ENCODE assay signal across 14 cellular contexts in genomic region chr4:129240816-129241215, GRCh38.
DNase-seq lines count a peak whose midpoint lies in the region; ATAC-seq and TF ChIP-seq lines count a peak whose summit lies in the region.
"Had no signal": no experiment of that assay in that cellular context is flagged by ENCODE, and none has a peak within 500 bp of the region (broad histone marks: within the 10 kb centered on the region; RNA-seq: fewer than 3 reads in every experiment).

No MANE protein-coding gene starts in this region.

- no peaks in the 10 kb centered on the region for H3K9me2 ChIP-seq in SK-N-SH

- no peak for TF ChIP-seq RAD21 in SK-N-SH (IDR thresholded peaks at IDR 0.05; ENCODE audit: low read length)

- intact Hi-C loops in upper lobe of right lung (cut with DNase I): no loop called here

- no peak for TF ChIP-seq EP300 in SK-N-SH (IDR thresholded peaks at IDR 0.05; ENCODE audit: borderline replicate concordance in 1 of 2, low read depth in 1 of 2, low read length in 1 of 2)

- no peak overlapping the region for H3K4me2 ChIP-seq in SK-N-SH

- no peak overlapping the region for H3K9ac ChIP-seq in SK-N-SH
- no peak overlapping the region for H3K9ac ChIP-seq in subcutaneous abdominal adipose tissue (ENCODE audit: low read length in 5 of 5)

- no peak overlapping the region; the same call in 1 of the 2 replicates for H2AFZ ChIP-seq in SK-N-SH (ENCODE audit: low read depth)

- H3K79me2 ChIP-seq in SK-N-SH (ENCODE audit: insufficient read depth): no peaks in the 10 kb centered on the region

- no peaks in the 10 kb centered on the region for H3K9me3 ChIP-seq in SK-N-SH
- no peaks in the 10 kb centered on the region for H3K9me3 ChIP-seq in subcutaneous abdominal adipose tissue (ENCODE audit: control insufficient read depth in 5 of 5, low read length in 5 of 5)
- H3K9me3 ChIP-seq in upper lobe of right lung: no peaks in the 10 kb centered on the region

- POLR2A ChIA-PET in SK-N-SH (lab: Yijun Ruan, JAX): no interaction called here

- H3K27me3 ChIP-seq in SK-N-SH (ENCODE audit: insufficient read depth) (no peaks in the 10 kb centered on the region), kidney epithelial cell (ENCODE audit: control insufficient read depth, insufficient read depth, low read length) (no peaks in the 10 kb centered on the region), subcutaneous abdominal adipose tissue (ENCODE audit: control insufficient read depth in 5 of 5, insufficient read depth in 4 of 5, low read length in 5 of 5) (no peaks in the 10 kb centered on the region), upper lobe of right lung (no peaks in the 10 kb centered on the region)

- CTCF ChIA-PET in SK-N-SH (lab: Yijun Ruan, JAX): interaction anchor here (1.5 kb wide), 1 partner anchor 103 kb away, joined by 4 read pairs; no protein-coding TSS in a partner anchor

- H3K36me3 Mint-ChIP-seq in activated naive CD4-positive, alpha-beta T cell treated with anti-CD3 and anti-CD28 coated beads, Interleukin-2, amount 50 U/mL, for 72 hours: no peaks in the 10 kb centered on the region
- H3K36me3 Mint-ChIP-seq: activated naive CD4-positive, alpha-beta T cell treated with anti-CD3 and anti-CD28 coated beads, Interleukin-2, amount 50 U/mL, for 24 hours had no signal

- H3K4me1 ChIP-seq in SK-N-SH (ENCODE audit: control insufficient read depth in 1 of 2, insufficient read depth in 2 of 2, low read depth in 1 of 2, low read length in 1 of 2) (no peaks in the 10 kb centered on the region; a peak in 1 of 4 replicates), subcutaneous abdominal adipose tissue (ENCODE audit: control insufficient read depth in 5 of 5, insufficient read depth in 5 of 5, low read length in 5 of 5) (peaks cover 2 to 31% (median 23%) of the 10 kb centered on the region in 5 donors), upper lobe of right lung (no peaks in the 10 kb centered on the region)

- no peaks in the 10 kb centered on the region for H4K20me1 ChIP-seq in SK-N-SH (ENCODE audit: insufficient read depth)

- H3K27ac ChIP-seq in SK-N-SH (ENCODE audit: low read depth in 2 of 2, low read length in 1 of 2) (no peak overlapping the region), subcutaneous abdominal adipose tissue (ENCODE audit: low read depth, low read length) (peak overlapping the region; percentile 3), upper lobe of right lung (no peak overlapping the region)

- H3K27ac Mint-ChIP-seq in activated naive CD4-positive, alpha-beta T cell treated with anti-CD3 and anti-CD28 coated beads, Interleukin-2, amount 50 U/mL, for 72 hours: no peak overlapping the region
- H3K27ac Mint-ChIP-seq: activated naive CD4-positive, alpha-beta T cell treated with anti-CD3 and anti-CD28 coated beads, Interleukin-2, amount 50 U/mL, for 24 hours had no signal

- whole genome bisulfite sequencing in SK-N-SH (ENCODE audit: low lambda C conversion rate): 36% methylated on average over 1 of the region's 1 CpG

- no peaks in the 10 kb centered on the region for H3K36me3 ChIP-seq in SK-N-SH (replicated peaks in 1 of 2; ENCODE audit: control insufficient read depth in 1 of 2, insufficient read depth in 2 of 2, low read length in 1 of 2)
- no peaks in the 10 kb centered on the region for H3K36me3 ChIP-seq in kidney epithelial cell (ENCODE audit: control insufficient read depth, insufficient read depth, low read length)
- H3K36me3 ChIP-seq in subcutaneous abdominal adipose tissue (ENCODE audit: control insufficient read depth in 5 of 5, insufficient read depth in 5 of 5, low read length in 5 of 5): no peaks in the 10 kb centered on the region
- no peaks in the 10 kb centered on the region for H3K36me3 ChIP-seq in upper lobe of right lung

- H3F3A ChIP-seq in SK-N-SH (replicated peaks; ENCODE audit: insufficient read depth): no peaks in the 10 kb centered on the region

- ATAC-seq in SK-N-SH treated with all-trans-retinoic acid at 6 μM for 48 hours (peak; percentile 50; the same call in 2 of the 3 replicates), upper lobe of right lung (no peak)
- ATAC-seq in activated naive CD4-positive, alpha-beta T cell treated with anti-CD3 and anti-CD28 coated beads, Interleukin-2, amount 50 U/mL, for 72 hours: no peak

- H3K9me3 Mint-ChIP-seq in activated naive CD4-positive, alpha-beta T cell treated with anti-CD3 and anti-CD28 coated beads, Interleukin-2, amount 50 U/mL, for 72 hours: no peaks in the 10 kb centered on the region
- H3K9me3 Mint-ChIP-seq: activated naive CD4-positive, alpha-beta T cell treated with anti-CD3 and anti-CD28 coated beads, Interleukin-2, amount 50 U/mL, for 24 hours had no signal

- DNase-seq in SK-N-SH: no peak
- DNase-seq in SK-N-DZ (ENCODE audit: low spot score): peak; percentile 6
- DNase-seq in kidney epithelial cell (ENCODE audit: low read depth): peak; percentile 26
- no peak for DNase-seq in upper lobe of right lung
- DNase-seq in stimulated activated CD4-positive, alpha-beta T cell treated with anti-CD3 and anti-CD28 coated beads, Interleukin-4, amount 100 ng/mL, for 1 hour: no peak
- no peak for DNase-seq in activated naive CD4-positive, alpha-beta T cell treated with anti-CD3 and anti-CD28 coated beads, Interleukin-2, amount 50 U/mL, for 72 hours (ENCODE audit: low spot score in 2 of 2)
- DNase-seq: cerebellar nuclear complex, erythroblast, GOT3, mesendoderm, NCI-H526 treated with DMSO at 0.1 percent for 48 hours had no signal

- no peak overlapping the region for H3K4me3 ChIP-seq in SK-N-SH (ENCODE audit: low read depth in 2 of 2, low read length in 1 of 2)
- H3K4me3 ChIP-seq in kidney epithelial cell (ENCODE audit: low read depth, low read length): no peak overlapping the region
- no peak overlapping the region for H3K4me3 ChIP-seq in subcutaneous abdominal adipose tissue (ENCODE audit: low read depth in 1 of 5, low read length in 5 of 5)
- no peak overlapping the region for H3K4me3 ChIP-seq in upper lobe of right lung

- TF ChIP-seq CTCF in SK-N-SH (IDR thresholded peaks at IDR 0.05): no peak
- no peak for TF ChIP-seq CTCF in kidney epithelial cell (IDR thresholded peaks at IDR 0.05; ENCODE audit: insufficient read depth, low read length, poor library complexity, severe bottlenecking)
- TF ChIP-seq CTCF in upper lobe of right lung (IDR thresholded peaks at IDR 0.05): no peak

TF ChIP-seq in SK-N-SH treated with all-trans-retinoic acid at 6 μM for 48 hours, 23 proteins besides CTCF, POLR2A, EP300 and RAD21:
- no peak for TF ChIP-seq GLIS3 (CRISPR knock-in tag; IDR thresholded peaks at IDR 0.05)
- TF ChIP-seq RARB (CRISPR knock-in tag; IDR thresholded peaks at IDR 0.05): no peak
- no peak for TF ChIP-seq ZC3H10 (CRISPR knock-in tag; IDR thresholded peaks at IDR 0.05)
- TF ChIP-seq, protein P1, sequence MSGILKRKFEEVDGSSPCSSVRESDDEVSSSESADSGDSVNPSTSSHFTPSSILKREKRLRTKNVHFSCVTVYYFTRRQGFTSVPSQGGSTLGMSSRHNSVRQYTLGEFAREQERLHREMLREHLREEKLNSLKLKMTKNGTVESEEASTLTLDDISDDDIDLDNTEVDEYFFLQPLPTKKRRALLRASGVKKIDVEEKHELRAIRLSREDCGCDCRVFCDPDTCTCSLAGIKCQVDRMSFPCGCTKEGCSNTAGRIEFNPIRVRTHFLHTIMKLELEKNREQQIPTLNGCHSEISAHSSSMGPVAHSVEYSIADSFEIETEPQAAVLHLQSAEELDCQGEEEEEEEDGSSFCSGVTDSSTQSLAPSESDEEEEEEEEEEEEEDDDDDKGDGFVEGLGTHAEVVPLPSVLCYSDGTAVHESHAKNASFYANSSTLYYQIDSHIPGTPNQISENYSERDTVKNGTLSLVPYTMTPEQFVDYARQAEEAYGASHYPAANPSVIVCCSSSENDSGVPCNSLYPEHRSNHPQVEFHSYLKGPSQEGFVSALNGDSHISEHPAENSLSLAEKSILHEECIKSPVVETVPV (CRISPR knock-in tag; IDR thresholded peaks at IDR 0.05): no peak

TF ChIP-seq in SK-N-SH, 30 proteins besides CTCF, POLR2A, EP300 and RAD21 (continues in another document):
- TF ChIP-seq, protein P2, sequence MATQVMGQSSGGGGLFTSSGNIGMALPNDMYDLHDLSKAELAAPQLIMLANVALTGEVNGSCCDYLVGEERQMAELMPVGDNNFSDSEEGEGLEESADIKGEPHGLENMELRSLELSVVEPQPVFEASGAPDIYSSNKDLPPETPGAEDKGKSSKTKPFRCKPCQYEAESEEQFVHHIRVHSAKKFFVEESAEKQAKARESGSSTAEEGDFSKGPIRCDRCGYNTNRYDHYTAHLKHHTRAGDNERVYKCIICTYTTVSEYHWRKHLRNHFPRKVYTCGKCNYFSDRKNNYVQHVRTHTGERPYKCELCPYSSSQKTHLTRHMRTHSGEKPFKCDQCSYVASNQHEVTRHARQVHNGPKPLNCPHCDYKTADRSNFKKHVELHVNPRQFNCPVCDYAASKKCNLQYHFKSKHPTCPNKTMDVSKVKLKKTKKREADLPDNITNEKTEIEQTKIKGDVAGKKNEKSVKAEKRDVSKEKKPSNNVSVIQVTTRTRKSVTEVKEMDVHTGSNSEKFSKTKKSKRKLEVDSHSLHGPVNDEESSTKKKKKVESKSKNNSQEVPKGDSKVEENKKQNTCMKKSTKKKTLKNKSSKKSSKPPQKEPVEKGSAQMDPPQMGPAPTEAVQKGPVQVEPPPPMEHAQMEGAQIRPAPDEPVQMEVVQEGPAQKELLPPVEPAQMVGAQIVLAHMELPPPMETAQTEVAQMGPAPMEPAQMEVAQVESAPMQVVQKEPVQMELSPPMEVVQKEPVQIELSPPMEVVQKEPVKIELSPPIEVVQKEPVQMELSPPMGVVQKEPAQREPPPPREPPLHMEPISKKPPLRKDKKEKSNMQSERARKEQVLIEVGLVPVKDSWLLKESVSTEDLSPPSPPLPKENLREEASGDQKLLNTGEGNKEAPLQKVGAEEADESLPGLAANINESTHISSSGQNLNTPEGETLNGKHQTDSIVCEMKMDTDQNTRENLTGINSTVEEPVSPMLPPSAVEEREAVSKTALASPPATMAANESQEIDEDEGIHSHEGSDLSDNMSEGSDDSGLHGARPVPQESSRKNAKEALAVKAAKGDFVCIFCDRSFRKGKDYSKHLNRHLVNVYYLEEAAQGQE (IDR thresholded peaks at IDR 0.05; ENCODE audit: low read depth, low read length): no peak
- TF ChIP-seq JUND (IDR thresholded peaks at IDR 0.05): no peak
- TF ChIP-seq SIN3A (IDR thresholded peaks at IDR 0.05; ENCODE audit: borderline replicate concordance, low read depth, low read length): no peak
- no peak for TF ChIP-seq FOXM1 (IDR thresholded peaks at IDR 0.05; ENCODE audit: low read depth)
- no peak for TF ChIP-seq CHD2 (IDR thresholded peaks at IDR 0.05; ENCODE audit: low read length, partially characterized antibody)
- no peak for TF ChIP-seq TCF12 (IDR thresholded peaks at IDR 0.05)
- TF ChIP-seq, protein P3, sequence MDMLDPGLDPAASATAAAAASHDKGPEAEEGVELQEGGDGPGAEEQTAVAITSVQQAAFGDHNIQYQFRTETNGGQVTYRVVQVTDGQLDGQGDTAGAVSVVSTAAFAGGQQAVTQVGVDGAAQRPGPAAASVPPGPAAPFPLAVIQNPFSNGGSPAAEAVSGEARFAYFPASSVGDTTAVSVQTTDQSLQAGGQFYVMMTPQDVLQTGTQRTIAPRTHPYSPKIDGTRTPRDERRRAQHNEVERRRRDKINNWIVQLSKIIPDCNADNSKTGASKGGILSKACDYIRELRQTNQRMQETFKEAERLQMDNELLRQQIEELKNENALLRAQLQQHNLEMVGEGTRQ (IDR thresholded peaks at IDR 0.05; ENCODE audit: borderline replicate concordance, low read depth, low read length): no peak

Comparison
In these comparisons a context has a peak if more than half of its experiments do, and no peak if none do; other contexts are left out.
1. DNase-seq: peak in SK-N-DZ (single experiment) and kidney epithelial cell (single experiment); none in SK-N-SH (single experiment), upper lobe of right lung (single experiment), stimulated activated CD4-positive, alpha-beta T cell treated with anti-CD3 and anti-CD28 coated beads, Interleukin-4, amount 100 ng/mL, for 1 hour (single experiment) and activated naive CD4-positive, alpha-beta T cell treated with anti-CD3 and anti-CD28 coated beads, Interleukin-2, amount 50 U/mL, for 72 hours (0 of 2).